In the genomic region with DNA sequence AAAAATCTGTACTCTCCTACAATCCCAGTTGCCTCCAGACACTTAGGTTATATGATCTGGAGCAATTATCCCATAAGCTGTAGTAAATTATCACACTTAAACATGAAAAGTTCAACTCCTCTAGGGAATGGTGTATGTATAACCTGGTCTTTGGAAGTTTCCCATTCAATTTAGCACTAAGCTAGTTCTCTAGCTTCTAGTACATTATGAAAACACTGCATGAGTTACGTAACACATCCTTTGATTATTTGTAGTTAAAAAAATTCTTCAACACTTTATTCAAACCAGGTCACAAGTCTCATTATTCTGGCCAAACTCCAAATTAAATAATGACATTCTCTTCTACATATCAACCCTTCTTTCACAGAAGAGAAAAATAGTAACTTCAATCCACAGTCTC, we compare ENCODE assay signal across 26 cellular contexts.
DNase-seq lines count a peak whose midpoint lies in the region; ATAC-seq, FAIRE-seq and TF ChIP-seq lines count a peak whose summit lies in the region.
"Had no signal": no experiment of that assay in that cellular context is flagged by ENCODE, and none has a peak within 500 bp of the region (broad histone marks: within the 10 kb centered on the region; RNA-seq: fewer than 3 reads in every experiment).

No MANE protein-coding gene starts in this region.

- intact Hi-C loops in esophagus muscularis mucosa (cut with DNase I): no loop called here

- DNase-seq in D721Med (ENCODE audit: insufficient read length, low spot score) (no peak), esophagus muscularis mucosa (ENCODE audit: extremely low spot score) (no peak), renal cortical epithelial cell (ENCODE audit: low read depth) (peak; percentile 22), cortex of kidney (lab: John Stamatoyannopoulos, UW) (no peak)
- DNase-seq: 8988T; ACHN; AML-193; BE2C; CD4-positive, alpha-beta T cell; CD8-positive, alpha-beta memory T cell; DMS53; DMS79 treated with DMSO at 0.1 percent for 48 hours; GF-D8; GM23248; H7; HCEC 1CT had no signal

- peaks cover 18% of the 10 kb centered on the region for H3K4me1 Mint-ChIP-seq in nephron
- H3K4me1 Mint-ChIP-seq: CD14-positive monocyte; CD8-positive, alpha-beta memory T cell had no signal

- H3K9me3 ChIP-seq in esophagus muscularis mucosa: no peaks in the 10 kb centered on the region
- H3K9me3 ChIP-seq: A549, BE2C had no signal

- no peaks in the 10 kb centered on the region for H3K36me3 Mint-ChIP-seq in nephron (ENCODE audit: low read depth)
- H3K36me3 Mint-ChIP-seq: CD14-positive monocyte; CD8-positive, alpha-beta memory T cell had no signal

- H3K4me1 ChIP-seq in esophagus muscularis mucosa: peaks cover 0 to 34% (median 28%) of the 10 kb centered on the region in 4 donors
- H3K4me1 ChIP-seq: A549; BLaER1 treated with 17β-estradiol and CSF1 and Interleukin-3, amounts not matched to agents 10 nM and 100 nM had no signal

- 3% methylated on average over 1 of the region's 1 CpG for WGBS in esophagus muscularis mucosa

- peak overlapping the region; percentile 57 to 93 (median 72) for H3K27ac Mint-ChIP-seq in nephron
- H3K27ac Mint-ChIP-seq: CD14-positive monocyte; CD4-positive, alpha-beta T cell; CD8-positive, alpha-beta memory T cell had no signal

- ATAC-seq in HG02973 (IDR thresholded peaks at IDR 0.05; ENCODE audit: unreplicated experiment) (no peak), GM18861 (IDR thresholded peaks at IDR 0.05; ENCODE audit: unreplicated experiment) (no peak)
- ATAC-seq: A549 had no signal

- no peak overlapping the region for H3K4me3 Mint-ChIP-seq in nephron
- H3K4me3 Mint-ChIP-seq: CD14-positive monocyte; CD4-positive, alpha-beta T cell; CD8-positive, alpha-beta memory T cell had no signal

- H3K9me3 Mint-ChIP-seq in nephron: peaks cover 14% of the 10 kb centered on the region
- H3K9me3 Mint-ChIP-seq: CD4-positive, alpha-beta T cell had no signal

- H3K4me3 ChIP-seq in esophagus muscularis mucosa: no peak overlapping the region
- H3K4me3 ChIP-seq: A549; BLaER1 treated with 17β-estradiol and CSF1 and Interleukin-3, amounts not matched to agents 10 nM and 100 nM; GM23248 had no signal

- H3K36me3 ChIP-seq in esophagus muscularis mucosa: no peaks in the 10 kb centered on the region
- H3K36me3 ChIP-seq: BE2C; BLaER1 treated with 17β-estradiol and CSF1 and Interleukin-3, amounts not matched to agents 10 nM and 100 nM had no signal

- no peaks in the 10 kb centered on the region for H3K27me3 Mint-ChIP-seq in nephron (ENCODE audit: low read depth)
- H3K27me3 Mint-ChIP-seq: CD4-positive, alpha-beta T cell; CD8-positive, alpha-beta memory T cell had no signal

- TF ChIP-seq POLR2A in esophagus muscularis mucosa (IDR thresholded peaks at IDR 0.05; ENCODE audit: low read depth): no peak

- H3K27me3 ChIP-seq in esophagus muscularis mucosa: no peaks in the 10 kb centered on the region
- H3K27me3 ChIP-seq: BE2C; BLaER1 treated with 17β-estradiol and CSF1 and Interleukin-3, amounts not matched to agents 10 nM and 100 nM had no signal

- no peak for TF ChIP-seq EP300 in esophagus muscularis mucosa (IDR thresholded peaks at IDR 0.05)

- peak overlapping the region in 3 of 4 donors; percentile 43 to 74 (median 60) for H3K27ac ChIP-seq in esophagus muscularis mucosa (replicated peaks in 1 of 4)
- H3K27ac ChIP-seq: A549; BLaER1 treated with 17β-estradiol and CSF1 and Interleukin-3, amounts not matched to agents 10 nM and 100 nM; GM23248 had no signal

- peak; percentile 46 for FAIRE-seq in D721Med (lab: Jason Lieb, UNC)
- FAIRE-seq: A549, GM12891, GM18507, GM19239, H1 had no signal

- TF ChIP-seq CTCF in D721Med (IDR thresholded peaks at IDR 0.05; ENCODE audit: insufficient read depth, missing control alignments) (no peak), esophagus muscularis mucosa (IDR thresholded peaks at IDR 0.05) (no peak), nephron (IDR thresholded peaks at IDR 0.05; ENCODE audit: unreplicated experiment in 3 of 3) (no peak)
